8 cellular contexts compared by ENCODE assay signal in genomic region chr14:64823305-64823985, GRCh38. TPM values are rescaled to one million over a fixed set of nuclear protein-coding genes. Genes with fewer than 3 reads are reported as not detected.
DNase-seq lines count a peak whose midpoint lies in the region; ATAC-seq, FAIRE-seq and TF ChIP-seq lines count a peak whose summit lies in the region.

No MANE protein-coding gene starts in this region.

- no peak overlapping the region for H3K4me3 ChIP-seq in GM12875 (ENCODE audit: low read depth, low read length)

- peaks cover 21 to 25% of the 10 kb centered on the region in 2 donors for H3K27me3 Mint-ChIP-seq in natural killer cell treated with Interleukin-12 subunit alpha and Interleukin-12 subunit beta and Interleukin-15 and Interleukin-18, amount 100 ng/mL, for 72 hours
- peaks cover 53% of the 10 kb centered on the region for H3K27me3 Mint-ChIP-seq in stimulated activated memory B cell treated with anti-CD40 and anti-IgM and Interleukin-4, amounts not matched to agents 10 μg/mL and 1 μg/mL and 100 μg/mL, for 72 hours

- H3K4me1 Mint-ChIP-seq in natural killer cell treated with Interleukin-12 subunit alpha and Interleukin-12 subunit beta and Interleukin-15 and Interleukin-18, amount 100 ng/mL, for 72 hours (ENCODE audit: low read depth in 2 of 2) = peaks cover 0 to 7% of the 10 kb centered on the region in 2 donors
- H3K4me1 Mint-ChIP-seq in stimulated activated memory B cell treated with anti-CD40 and anti-IgM and Interleukin-4, amounts not matched to agents 10 μg/mL and 1 μg/mL and 100 μg/mL, for 72 hours = peaks cover 7% of the 10 kb centered on the region

- peak; percentile 100 for FAIRE-seq in HTR-8/SVneo (lab: Jason Lieb, UNC)

- no peak overlapping the region for H3K27ac Mint-ChIP-seq in natural killer cell treated with Interleukin-12 subunit alpha and Interleukin-12 subunit beta and Interleukin-15 and Interleukin-18, amount 100 ng/mL, for 72 hours
- H3K27ac Mint-ChIP-seq in stimulated activated memory B cell treated with anti-CD40 and anti-IgM and Interleukin-4, amounts not matched to agents 10 μg/mL and 1 μg/mL and 100 μg/mL, for 72 hours = no peak overlapping the region

- no peaks in the 10 kb centered on the region for H3K36me3 Mint-ChIP-seq in natural killer cell treated with Interleukin-12 subunit alpha and Interleukin-12 subunit beta and Interleukin-15 and Interleukin-18, amount 100 ng/mL, for 72 hours
- no peaks in the 10 kb centered on the region for H3K36me3 Mint-ChIP-seq in stimulated activated memory B cell treated with anti-CD40 and anti-IgM and Interleukin-4, amounts not matched to agents 10 μg/mL and 1 μg/mL and 100 μg/mL, for 72 hours

- H3K4me3 Mint-ChIP-seq in natural killer cell treated with Interleukin-12 subunit alpha and Interleukin-12 subunit beta and Interleukin-15 and Interleukin-18, amount 100 ng/mL, for 72 hours = no peak overlapping the region
- peak overlapping the region; percentile 34 for H3K4me3 Mint-ChIP-seq in stimulated activated memory B cell treated with anti-CD40 and anti-IgM and Interleukin-4, amounts not matched to agents 10 μg/mL and 1 μg/mL and 100 μg/mL, for 72 hours

- peak; percentile 84 for TF ChIP-seq CTCF in GM12875 (IDR thresholded peaks at IDR 0.05; ENCODE audit: borderline replicate concordance, insufficient read depth, low read depth, low read length)

- no peaks in the 10 kb centered on the region for H3K9me3 Mint-ChIP-seq in natural killer cell treated with Interleukin-12 subunit alpha and Interleukin-12 subunit beta and Interleukin-15 and Interleukin-18, amount 100 ng/mL, for 72 hours
- no peaks in the 10 kb centered on the region for H3K9me3 Mint-ChIP-seq in stimulated activated memory B cell treated with anti-CD40 and anti-IgM and Interleukin-4, amounts not matched to agents 10 μg/mL and 1 μg/mL and 100 μg/mL, for 72 hours

- DNase-seq in HTR-8/SVneo (ENCODE audit: insufficient read length, low spot score) (peak; percentile 100), OCI-M1 (lab: John Stamatoyannopoulos, UW) (peak; percentile 67), activated T-cell treated with anti-CD3 and anti-CD28 coated beads for 4 hours (peak; percentile 54)
- DNase-seq in natural killer cell treated with Interleukin-12 subunit alpha and Interleukin-12 subunit beta and Interleukin-15 and Interleukin-18, amount 100 ng/mL, for 72 hours (ENCODE audit: low spot score) = peak; percentile 69

- ATAC-seq in esophagus mucosa (peak; percentile 85), HG03039 (IDR thresholded peaks at IDR 0.05; ENCODE audit: unreplicated experiment) (no peak)
- ATAC-seq in natural killer cell treated with Interleukin-12 subunit alpha and Interleukin-12 subunit beta and Interleukin-15 and Interleukin-18, amount 100 ng/mL, for 72 hours = peak; percentile 77 to 86
- peak; percentile 77 for ATAC-seq in stimulated activated memory B cell treated with anti-CD40 and anti-IgM and Interleukin-4, amounts not matched to agents 10 μg/mL and 1 μg/mL and 100 μg/mL, for 72 hours

RNA-seq across cellular contexts. Expression of gene SPTB, which starts 56.3 kb away (rescaled TPM):
- total RNA-seq in esophagus mucosa = 0.08 TPM
- total RNA-seq in natural killer cell treated with Interleukin-12 subunit alpha and Interleukin-12 subunit beta and Interleukin-15 and Interleukin-18, amount 100 ng/mL, for 72 hours = under 1 TPM; 0.07 to 0.14 TPM
